ENCODE assay signal across 8 cellular contexts in genomic region chr3:130143648-130144335, GRCh38.
DNase-seq lines count a peak whose midpoint lies in the region; ATAC-seq and TF ChIP-seq lines count a peak whose summit lies in the region.
"Not testable (repeated sequence)": the region's sequence is repeated elsewhere in the genome, so short reads cannot be mapped to it uniquely, and the experiment has no call there.

No MANE protein-coding gene starts in this region.

- intact Hi-C loops in Panc1 (cut with micrococcal nuclease; ENCODE audit: unreplicated experiment); lower lobe of right lung (cut with DNase I): not testable (repeated sequence)
- intact Hi-C loops in mammary epithelial cell (cut with micrococcal nuclease), result loop anchor here (10.0 kb wide), 1 partner anchor 101 kb away; no protein-coding TSS in a partner anchor

- H2AFZ ChIP-seq in mammary epithelial cell (ENCODE audit: low read depth, low read length), result peak overlapping the region; percentile 72

- WGBS in mammary epithelial cell (ENCODE audit: low coverage, missing lambda C conversion rate), result 9% methylated on average over 13 of the region's 13 CpGs

- H3K4me1 ChIP-seq in Panc1 (ENCODE audit: control insufficient read depth, insufficient read depth, low read length); mammary epithelial cell (ENCODE audit: insufficient read depth, low read length); lower lobe of right lung: not testable (repeated sequence)

- H3K79me2 ChIP-seq in mammary epithelial cell (ENCODE audit: insufficient read depth, low read length), result not testable (repeated sequence)

- not testable (repeated sequence) for DNase-seq in AG09319 (ENCODE audit: extremely low read depth, low read depth); GM10266 (ENCODE audit: extremely low spot score); Panc1 (ENCODE audit: low read depth, low spot score); mammary epithelial cell; fibroblast of the aortic adventitia (ENCODE audit: low read depth); lower lobe of right lung; retinal pigment epithelial cell (ENCODE audit: low read depth)

- in situ Hi-C loops in Panc1 (cut with HindIII; ENCODE audit: low pct_unique_long_range_greater_than_20kb, low sequenced_read_pairs); mammary epithelial cell (cut with MboI; ENCODE audit: low sequenced_read_pairs in 2 of 2): not testable (repeated sequence)

- peak; percentile 36; the same call in 1 of the 2 replicates for TF ChIP-seq RAD21 in Ishikawa (IDR thresholded peaks at IDR 0.05; ENCODE audit: low read depth)

- not testable (repeated sequence) for H3K4me3 ChIP-seq in Panc1 (ENCODE audit: low read depth in 2 of 2, low read length in 2 of 2); mammary epithelial cell (replicated peaks in 1 of 3; ENCODE audit: insufficient read depth in 1 of 3, low read depth in 2 of 3, low read length in 3 of 3); fibroblast of the aortic adventitia (ENCODE audit: low read depth, low read length); lower lobe of right lung; retinal pigment epithelial cell (ENCODE audit: low read length)

- POLR2A ChIA-PET in Panc1 (lab: Charles Lee), result not testable (repeated sequence)

- CTCF ChIA-PET in Panc1 (lab: Charles Lee), result interaction anchor here (1.6 kb wide), 1 partner anchor 32 kb away, joined by 7 read pairs; no protein-coding TSS in a partner anchor
- CTCF ChIA-PET in mammary epithelial cell (lab: Charles Lee; ENCODE audit: low non-redundant PET), result interaction anchor here (0.6 kb wide), 1 partner anchor 167 kb away, joined by 4 read pairs; no protein-coding TSS in a partner anchor

- peak overlapping the region; percentile 54 for H3K4me2 ChIP-seq in mammary epithelial cell (ENCODE audit: insufficient read depth, low read depth, low read length)

- ATAC-seq in Panc1, lower lobe of right lung: not testable (repeated sequence)

- TF ChIP-seq CTCF in AG09319 (IDR thresholded peaks at IDR 0.05; ENCODE audit: low read depth, low read length) (peak; percentile 4; the same call in 1 of the 2 replicates), GM10266 (IDR thresholded peaks at IDR 0.05; ENCODE audit: control insufficient read depth, insufficient read depth, low read depth, missing control alignments) (peak; percentile 24), Panc1 (IDR thresholded peaks at IDR 0.05) (peak; percentile 77), mammary epithelial cell (conservative IDR thresholded peaks at IDR 0.05 in 1 of 2, IDR thresholded peaks at IDR 0.05 in 1 of 2; ENCODE audit: extremely low read depth in 1 of 2, insufficient read depth in 1 of 2, low read depth in 1 of 2, low read length in 2 of 2) (peak; percentile 16 to 49), fibroblast of the aortic adventitia (IDR thresholded peaks at IDR 0.05; ENCODE audit: insufficient read depth, low read length) (peak; percentile 18), lower lobe of right lung (IDR thresholded peaks at IDR 0.05) (peak; percentile 40), retinal pigment epithelial cell (conservative IDR thresholded peaks at IDR 0.05; ENCODE audit: low read depth, low read length) (peak; percentile 37)

- not testable (repeated sequence) for H3K36me3 ChIP-seq in Panc1 (ENCODE audit: control insufficient read depth, insufficient read depth, low read length); mammary epithelial cell (ENCODE audit: insufficient read depth, low read length); lower lobe of right lung

- H3K27me3 ChIP-seq in Panc1 (ENCODE audit: control insufficient read depth, insufficient read depth, low read length); mammary epithelial cell (ENCODE audit: insufficient read depth, low read length); lower lobe of right lung (ENCODE audit: low read depth): not testable (repeated sequence)

- dilution Hi-C loops in mammary epithelial cell (cut with HindIII; ENCODE audit: low sequenced_read_pairs), result not testable (repeated sequence)

- not testable (repeated sequence) for BruUV-seq in Panc1 (replicated peaks; lab: Mats Ljungman, UMichigan); mammary epithelial cell (replicated peaks; lab: Mats Ljungman, UMichigan)

- TF ChIP-seq EP300 in Ishikawa (IDR thresholded peaks at IDR 0.05; ENCODE audit: borderline replicate concordance), result not testable (repeated sequence)

- H4K20me1 ChIP-seq in mammary epithelial cell (ENCODE audit: insufficient read depth, low read length), result not testable (repeated sequence)

- not testable (repeated sequence) for H3K9ac ChIP-seq in mammary epithelial cell (ENCODE audit: insufficient read depth, low read length)

- not testable (repeated sequence) for H3K27ac ChIP-seq in Panc1 (ENCODE audit: low read length); mammary epithelial cell (ENCODE audit: insufficient read depth, low read depth, low read length)
- peak overlapping the region; percentile 41 for H3K27ac ChIP-seq in lower lobe of right lung

- not testable (repeated sequence) for H3K9me3 ChIP-seq in Panc1 (ENCODE audit: control insufficient read depth, insufficient read depth, low read depth, low read length); mammary epithelial cell (replicated peaks; ENCODE audit: insufficient read depth, low read length); lower lobe of right lung

Comparison
In these comparisons a context has a peak if more than half of its experiments do, and no peak if none do; other contexts are left out.
1. CTCF ChIP-seq: peak in every context shown above with its lines; median percentile 77 in Panc1; 40 in lower lobe of right lung; 37 in retinal pigment epithelial cell; 32 in mammary epithelial cell; 24 in GM10266; 18 in fibroblast of the aortic adventitia; 4 in AG09319.